9 cellular contexts compared by ENCODE assay signal in the genomic region with DNA sequence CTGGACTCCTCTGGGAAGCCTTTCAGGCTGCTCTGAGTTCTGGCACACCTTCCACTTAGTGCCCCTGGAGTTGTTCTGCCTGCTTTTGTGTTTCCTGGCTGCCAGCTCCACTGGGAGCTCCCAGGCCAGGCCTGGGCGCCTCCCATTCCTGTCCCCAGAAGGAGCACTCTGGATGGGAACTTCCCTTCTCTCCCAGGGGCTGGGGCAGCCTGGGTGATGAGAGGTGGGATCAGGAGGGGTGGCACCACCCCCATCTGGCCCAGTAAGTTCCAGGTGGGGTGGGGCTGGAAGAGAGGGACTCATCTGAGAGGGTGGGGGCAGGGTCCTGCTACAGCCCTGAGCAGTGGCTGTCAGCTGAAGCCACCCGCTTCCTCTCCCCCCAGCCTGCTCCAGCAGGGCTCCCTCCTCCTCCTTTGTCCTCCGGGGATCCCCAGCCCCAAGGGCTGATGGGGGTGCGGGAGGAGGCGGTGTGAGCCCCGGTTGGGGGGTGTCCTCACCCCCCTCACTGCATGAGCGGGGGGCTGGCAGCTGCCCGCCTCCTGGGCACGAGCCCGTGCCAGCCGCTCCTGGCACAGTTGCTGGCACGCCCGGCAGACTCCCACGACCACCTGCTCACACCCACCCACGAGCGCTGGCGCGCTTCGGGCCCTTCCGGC. TPM values are rescaled to one million over a fixed set of nuclear protein-coding genes. Genes with fewer than 3 reads are reported as not detected.
DNase-seq lines count a peak whose midpoint lies in the region; ATAC-seq and TF ChIP-seq lines count a peak whose summit lies in the region.
"Had no signal": no experiment of that assay in that cellular context is flagged by ENCODE, and none has a peak within 500 bp of the region (broad histone marks: within the 10 kb centered on the region; RNA-seq: fewer than 3 reads in every experiment).

No MANE protein-coding gene starts in this region.

- peak overlapping the region; percentile 94 for H3K4me2 ChIP-seq in OCI-LY3 (ENCODE audit: low read length)

- H3K4me3 ChIP-seq in OCI-LY3 (ENCODE audit: low read length): peak overlapping the region; percentile 98
- H3K4me3 ChIP-seq in heart right ventricle: peak overlapping the region; percentile 10 to 61 (median 49)

- no peaks in the 10 kb centered on the region for H3K9me3 Mint-ChIP-seq in stimulated activated memory B cell treated with anti-CD40 and anti-IgM and Interleukin-4, amounts not matched to agents 10 μg/mL and 1 μg/mL and 100 μg/mL, for 72 hours
- H3K9me3 Mint-ChIP-seq: activated naive CD8-positive, alpha-beta T cell treated with anti-CD3 and anti-CD28 coated beads, Interleukin-2, amount 10 ng/mL, durations not matched to agents 7 days and 5 days had no signal

- no peaks in the 10 kb centered on the region for H3K36me3 Mint-ChIP-seq in stimulated activated memory B cell treated with anti-CD40 and anti-IgM and Interleukin-4, amounts not matched to agents 10 μg/mL and 1 μg/mL and 100 μg/mL, for 72 hours
- H3K36me3 Mint-ChIP-seq: activated naive CD8-positive, alpha-beta T cell treated with anti-CD3 and anti-CD28 coated beads, Interleukin-2, amount 10 ng/mL, durations not matched to agents 7 days and 5 days had no signal

- H3K9ac ChIP-seq in OCI-LY3 (ENCODE audit: low read length): peak overlapping the region; percentile 87

- H3K27ac ChIP-seq in OCI-LY3 (ENCODE audit: low read length) (no peak overlapping the region), heart right ventricle (peak overlapping the region in 9 of 10 donors; percentile 40 to 80 (median 62))

- peaks cover 73% of the 10 kb centered on the region for H3K27me3 Mint-ChIP-seq in stimulated activated memory B cell treated with anti-CD40 and anti-IgM and Interleukin-4, amounts not matched to agents 10 μg/mL and 1 μg/mL and 100 μg/mL, for 72 hours

- H3K36me3 ChIP-seq in OCI-LY3 (replicated peaks; ENCODE audit: low read depth, low read length) (no peaks in the 10 kb centered on the region), heart right ventricle (no peaks in the 10 kb centered on the region)

- peak; percentile 16 for DNase-seq in stimulated activated CD4-positive, alpha-beta T cell treated with anti-CD3 and anti-CD28 coated beads, Interleukin-15, amount 100 ng/mL, for 24 hours
- no peak for DNase-seq in stimulated activated CD4-positive, alpha-beta T cell treated with anti-CD3 and anti-CD28 coated beads, Interleukin-12 subunit alpha, Interleukin-12 subunit beta, amount 100 ng/mL, for 4 hours
- no peak for DNase-seq in heart right ventricle
- no peak for DNase-seq in foreskin melanocyte
- DNase-seq: activated naive CD8-positive, alpha-beta T cell treated with anti-CD3 and anti-CD28 coated beads, Interleukin-2, amount 10 ng/mL, durations not matched to agents 7 days and 5 days had no signal

- H4K20me1 ChIP-seq in OCI-LY3 (ENCODE audit: insufficient read depth, low read length): no peaks in the 10 kb centered on the region

- 7 to 8% methylated on average over 18 to 20 of the region's 20 CpGs for WGBS in heart right ventricle, 2 donors

- H3K4me1 Mint-ChIP-seq in stimulated activated memory B cell treated with anti-CD40 and anti-IgM and Interleukin-4, amounts not matched to agents 10 μg/mL and 1 μg/mL and 100 μg/mL, for 72 hours: peaks cover 5% of the 10 kb centered on the region
- H3K4me1 Mint-ChIP-seq: activated naive CD8-positive, alpha-beta T cell treated with anti-CD3 and anti-CD28 coated beads, Interleukin-2, amount 10 ng/mL, durations not matched to agents 7 days and 5 days had no signal

- no peaks in the 10 kb centered on the region for H3K9me3 ChIP-seq in OCI-LY3 (ENCODE audit: insufficient read depth, low read length)
- H3K9me3 ChIP-seq in heart right ventricle: no peaks in the 10 kb centered on the region

- TF ChIP-seq CTCF in OCI-LY3 (IDR thresholded peaks at IDR 0.05; ENCODE audit: low read depth, low read length) (no peak), heart right ventricle (IDR thresholded peaks at IDR 0.05) (no peak)

- H2AFZ ChIP-seq in OCI-LY3 (ENCODE audit: low read depth, low read length): peak overlapping the region; percentile 67; the same call in 1 of the 2 replicates

- H3K27ac Mint-ChIP-seq in stimulated activated memory B cell treated with anti-CD40 and anti-IgM and Interleukin-4, amounts not matched to agents 10 μg/mL and 1 μg/mL and 100 μg/mL, for 72 hours: no peak overlapping the region
- H3K27ac Mint-ChIP-seq: activated naive CD8-positive, alpha-beta T cell treated with anti-CD3 and anti-CD28 coated beads, Interleukin-2, amount 10 ng/mL, durations not matched to agents 7 days and 5 days had no signal

- H3K4me1 ChIP-seq in OCI-LY3 (ENCODE audit: low read length) (peaks cover 22% of the 10 kb centered on the region), heart right ventricle (peaks cover 11 to 52% (median 31%) of the 10 kb centered on the region in 9 donors)

- H3K27me3 ChIP-seq in OCI-LY3 (ENCODE audit: low read depth, low read length): no peaks in the 10 kb centered on the region
- peaks cover 0 to 76% (median 28%) of the 10 kb centered on the region in 7 donors for H3K27me3 ChIP-seq in heart right ventricle

- no peaks in the 10 kb centered on the region for H3K79me2 ChIP-seq in OCI-LY3 (ENCODE audit: low read length)

- intact Hi-C loops in heart right ventricle (cut with DNase I): loop anchor here in 3 of 10 donors (5.0 to 10.0 kb wide), 2 partner anchors 49 to 51 kb away; no protein-coding TSS in a partner anchor

- peak in 2 of 8 donors; percentile 1 to 8 for ATAC-seq in heart right ventricle
- ATAC-seq in stimulated activated memory B cell treated with anti-CD40 and anti-IgM and Interleukin-4, amounts not matched to agents 10 μg/mL and 1 μg/mL and 100 μg/mL, for 72 hours: peak; percentile 0
- ATAC-seq in HG03045 (IDR thresholded peaks at IDR 0.05; ENCODE audit: unreplicated experiment): no peak
- ATAC-seq in HG02840 (IDR thresholded peaks at IDR 0.05; ENCODE audit: low FRiP score, unreplicated experiment): no peak

- H3K4me3 Mint-ChIP-seq in stimulated activated memory B cell treated with anti-CD40 and anti-IgM and Interleukin-4, amounts not matched to agents 10 μg/mL and 1 μg/mL and 100 μg/mL, for 72 hours: no peak overlapping the region

RNA-seq across cellular contexts. Expression of a gene that starts 4.7 kb away (rescaled TPM):
- total RNA-seq in heart right ventricle: 1 to 10 TPM in 8 of 10 donors, under 1 TPM in 2; 0.30 to 2.6 (median 1.4) TPM
- under 1 TPM; 0.77 to 0.95 TPM for polyA plus RNA-seq in heart right ventricle
- total RNA-seq: activated naive CD8-positive, alpha-beta T cell treated with anti-CD3 and anti-CD28 coated beads, Interleukin-2, amount 10 ng/mL, durations not matched to agents 7 days and 5 days had no signal
